28 cellular contexts compared by ENCODE assay signal in genomic region chr17:78857266-78857665, GRCh38.
"Had no signal": no experiment of that assay in that cellular context is flagged by ENCODE, and none has a peak within 500 bp of the region (broad histone marks: within the 10 kb centered on the region; RNA-seq: fewer than 3 reads in every experiment).

No MANE protein-coding gene starts in this region.

- H3K27ac Mint-ChIP-seq: immature natural killer cell; nephron; stimulated activated effector memory CD8-positive, alpha-beta T cell treated with anti-CD3 and anti-CD28 coated beads, Interleukin-12 subunit alpha, Interleukin-12 subunit beta, amount 100 ng/mL, for 72 hours; stimulated activated naive CD8-positive, alpha-beta T cell treated with anti-CD3 and anti-CD28 coated beads, Interleukin-15, Interleukin-2, amounts not matched to agents 100 ng/mL and 50 ng/mL, for 24 hours had no signal

- DNase-seq: hypothalamus; immature natural killer cell; kidney; left colon; left lung; lower lobe of right lung; mammary epithelial cell; mesenchymal stem cell; naive thymus-derived CD8-positive, alpha-beta T cell; nucleus accumbens; retina; right cardiac atrium; sigmoid colon; small intestine; spleen; stimulated activated CD4-positive, alpha-beta T cell treated with anti-CD3 and anti-CD28 coated beads, Interleukin-4, amount 100 ng/mL, for 24 hours; stimulated activated naive CD4-positive, alpha-beta T cell; tibial artery; trophoblast cell; upper lobe of right lung had no signal

- H3K36me3 Mint-ChIP-seq: immature natural killer cell; stimulated activated effector memory CD8-positive, alpha-beta T cell treated with anti-CD3 and anti-CD28 coated beads, Interleukin-12 subunit alpha, Interleukin-12 subunit beta, amount 100 ng/mL, for 72 hours had no signal

- ATAC-seq: left colon; left lung; lower lobe of right lung; naive thymus-derived CD8-positive, alpha-beta T cell; pancreas; right cardiac atrium; stimulated activated effector memory CD8-positive, alpha-beta T cell treated with anti-CD3 and anti-CD28 coated beads, Interleukin-12 subunit alpha, Interleukin-12 subunit beta, amount 100 ng/mL, for 72 hours; upper lobe of right lung had no signal

- H3K27me3 Mint-ChIP-seq: naive thymus-derived CD8-positive, alpha-beta T cell; stimulated activated naive CD8-positive, alpha-beta T cell treated with anti-CD3 and anti-CD28 coated beads, Interleukin-15, Interleukin-2, amounts not matched to agents 100 ng/mL and 50 ng/mL, for 24 hours had no signal

- H3K4me3 Mint-ChIP-seq: immature natural killer cell; naive thymus-derived CD8-positive, alpha-beta T cell; nephron; neural crest cell; stimulated activated effector memory CD8-positive, alpha-beta T cell treated with anti-CD3 and anti-CD28 coated beads, Interleukin-12 subunit alpha, Interleukin-12 subunit beta, amount 100 ng/mL, for 72 hours; stimulated activated naive CD8-positive, alpha-beta T cell treated with anti-CD3 and anti-CD28 coated beads, Interleukin-15, Interleukin-2, amounts not matched to agents 100 ng/mL and 50 ng/mL, for 24 hours had no signal

- H3K27ac ChIP-seq: left lung, lower lobe of right lung, pancreas, prostate gland, sigmoid colon, spleen, suprapubic skin, thoracic aorta, tibial artery, upper lobe of right lung had no signal

- H3K4me1 Mint-ChIP-seq: immature natural killer cell; nephron; neural crest cell; stimulated activated effector memory CD8-positive, alpha-beta T cell treated with anti-CD3 and anti-CD28 coated beads, Interleukin-12 subunit alpha, Interleukin-12 subunit beta, amount 100 ng/mL, for 72 hours had no signal

- H3K9me3 Mint-ChIP-seq: immature natural killer cell; naive thymus-derived CD8-positive, alpha-beta T cell; nephron; neural crest cell; stimulated activated effector memory CD8-positive, alpha-beta T cell treated with anti-CD3 and anti-CD28 coated beads, Interleukin-12 subunit alpha, Interleukin-12 subunit beta, amount 100 ng/mL, for 72 hours; stimulated activated naive CD8-positive, alpha-beta T cell treated with anti-CD3 and anti-CD28 coated beads, Interleukin-15, Interleukin-2, amounts not matched to agents 100 ng/mL and 50 ng/mL, for 24 hours had no signal
